ENCODE assay signal across 9 cellular contexts in the genomic region with DNA sequence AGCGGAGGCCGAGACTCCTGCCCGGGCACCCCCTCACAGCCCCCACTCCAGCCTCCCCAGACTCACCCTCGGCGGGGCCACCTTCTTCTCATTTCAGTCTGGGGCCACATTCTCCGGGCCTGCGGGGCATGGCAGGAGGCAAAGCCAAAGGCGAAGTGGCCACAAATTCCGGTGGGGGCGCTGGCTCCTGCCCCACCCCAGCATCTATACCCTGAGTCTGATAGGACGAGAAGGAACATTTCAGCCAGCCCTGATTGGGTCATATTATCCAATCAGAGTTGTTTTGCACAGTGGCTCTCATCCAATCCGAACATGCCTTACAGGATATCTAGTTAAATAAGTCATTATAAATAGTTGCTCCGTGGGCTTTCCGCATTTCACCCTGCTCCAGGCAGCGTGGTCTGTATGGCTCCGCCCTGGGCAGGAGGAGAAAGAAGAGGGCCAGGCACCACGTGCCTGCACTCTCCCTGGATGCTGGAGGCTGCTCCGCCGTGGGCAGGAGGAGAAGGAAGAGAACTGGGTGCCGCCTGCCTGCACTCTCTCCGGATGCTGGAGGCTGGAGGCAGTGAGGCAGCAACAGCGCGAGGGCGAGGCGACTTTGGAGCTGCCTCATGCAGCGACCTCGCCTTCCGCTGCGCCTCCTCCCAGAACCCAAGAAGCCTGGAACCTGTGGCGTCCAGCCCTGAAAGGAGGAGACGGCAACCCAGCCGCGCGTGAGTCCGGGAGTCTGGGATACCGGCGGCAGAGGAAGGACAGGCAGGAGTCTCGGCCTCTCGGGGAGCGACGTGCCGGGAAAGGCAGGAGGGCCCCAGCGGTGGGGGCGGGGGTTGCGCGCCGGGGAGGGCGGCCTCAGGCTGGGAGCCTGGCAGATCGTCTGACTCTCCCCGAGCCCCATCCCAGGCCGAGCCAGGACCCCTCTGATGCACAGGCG.
DNase-seq lines count a peak whose midpoint lies in the region; ATAC-seq and TF ChIP-seq lines count a peak whose summit lies in the region.
"Had no signal": no experiment of that assay in that cellular context is flagged by ENCODE, and none has a peak within 500 bp of the region (broad histone marks: within the 10 kb centered on the region; RNA-seq: fewer than 3 reads in every experiment).

No MANE protein-coding gene starts in this region.

- no peak overlapping the region for H3K27ac Mint-ChIP-seq in type B pancreatic cell
- H3K27ac Mint-ChIP-seq: T-helper 1 cell treated with Interleukin-12 subunit alpha and Interleukin-12 subunit beta and Interleukin-4 antibody, amounts not matched to agents 30 μg/mL and 1 μg/mL, for 36 hours had no signal

- BruUV-seq in OCI-LY7 (replicated peaks; lab: Mats Ljungman, UMichigan) = no TSS peak

- no peak overlapping the region for H3K27ac ChIP-seq in OCI-LY7 (ENCODE audit: low read depth, low read length, poor library complexity, severe bottlenecking)

- H3K4me1 Mint-ChIP-seq in type B pancreatic cell (ENCODE audit: unreplicated experiment) = no peaks in the 10 kb centered on the region

- no peaks in the 10 kb centered on the region for H3K4me1 ChIP-seq in OCI-LY7 (ENCODE audit: insufficient read depth, low read length, poor library complexity, severe bottlenecking)

- no peak overlapping the region for H2AFZ ChIP-seq in OCI-LY7 (ENCODE audit: low read length)

- no peaks in the 10 kb centered on the region for H3K9me3 ChIP-seq in OCI-LY7 (ENCODE audit: low read length)

- H3K27me3 Mint-ChIP-seq in type B pancreatic cell = no peaks in the 10 kb centered on the region

- no peak for ATAC-seq in HG02642 (IDR thresholded peaks at IDR 0.05; ENCODE audit: poor library complexity, unreplicated experiment)

- no peaks in the 10 kb centered on the region for H3K9me3 Mint-ChIP-seq in type B pancreatic cell

- CTCF ChIA-PET in OCI-LY7 (lab: Charles Lee; ENCODE audit: unreplicated experiment) = no interaction called here

- no peaks in the 10 kb centered on the region for H4K20me1 ChIP-seq in OCI-LY7 (ENCODE audit: insufficient read depth, low read length)

- no peak for TF ChIP-seq CTCF in fibroblast of pulmonary artery (IDR thresholded peaks at IDR 0.05; ENCODE audit: low read length, missing control alignments)
- TF ChIP-seq CTCF in retinal pigment epithelial cell (conservative IDR thresholded peaks at IDR 0.05; ENCODE audit: low read depth, low read length) = no peak
- no peak for TF ChIP-seq CTCF in type B pancreatic cell (conservative IDR thresholded peaks at IDR 0.05)
- TF ChIP-seq CTCF in OCI-LY7 (conservative IDR thresholded peaks at IDR 0.05; ENCODE audit: low read length) = no peak

- no peaks in the 10 kb centered on the region for H3K36me3 ChIP-seq in OCI-LY7 (ENCODE audit: insufficient read depth, low read length)

- H3K9me2 ChIP-seq in OCI-LY7 (ENCODE audit: insufficient read depth, low read length) = no peaks in the 10 kb centered on the region

- no peaks in the 10 kb centered on the region for H3K79me2 ChIP-seq in OCI-LY7 (ENCODE audit: insufficient read depth, low read depth, low read length)

- intact Hi-C loops in OCI-LY7 (cut with micrococcal nuclease; ENCODE audit: unreplicated experiment) = no loop called here

- H3K4me3 Mint-ChIP-seq in type B pancreatic cell = no peak overlapping the region
- H3K4me3 Mint-ChIP-seq: T-helper 1 cell treated with Interleukin-12 subunit alpha and Interleukin-12 subunit beta and Interleukin-4 antibody, amounts not matched to agents 30 μg/mL and 1 μg/mL, for 36 hours had no signal

- POLR2A ChIA-PET in OCI-LY7 (lab: Charles Lee) = no interaction called here

- H3K4me3 ChIP-seq in fibroblast of pulmonary artery (replicated peaks; ENCODE audit: low read depth, low read length) (peak overlapping the region; percentile 53), retinal pigment epithelial cell (ENCODE audit: low read length) (peak overlapping the region; percentile 53), OCI-LY7 (ENCODE audit: low read depth, low read length, poor library complexity, severe bottlenecking) (no peak overlapping the region)

- no peak overlapping the region for H3K4me2 ChIP-seq in OCI-LY7 (ENCODE audit: low read length)

- peak; percentile 80 for DNase-seq in EL
- DNase-seq in OCI-M1 (lab: John Stamatoyannopoulos, UW) = peak; percentile 83
- peak; percentile 49 for DNase-seq in fibroblast of pulmonary artery (ENCODE audit: low read depth)
- no peak for DNase-seq in retinal pigment epithelial cell (ENCODE audit: low read depth)
- no peak for DNase-seq in activated CD4-positive, alpha-beta T cell treated with anti-CD3 and anti-CD28 coated beads, Interleukin-2, amount 50 U/mL, for 4 hours
- DNase-seq in type B pancreatic cell (ENCODE audit: extremely low spot score, unreplicated experiment) = no peak
- DNase-seq in OCI-LY7 (ENCODE audit: low spot score) = no peak

- H3K36me3 Mint-ChIP-seq in type B pancreatic cell = no peaks in the 10 kb centered on the region

Comparison
In these comparisons a context has a peak if more than half of its experiments do, and no peak if none do; other contexts are left out.
1. DNase-seq: peak in EL (single experiment), OCI-M1 (single experiment) and fibroblast of pulmonary artery (single experiment); none in retinal pigment epithelial cell (single experiment), activated CD4-positive, alpha-beta T cell treated with anti-CD3 and anti-CD28 coated beads, Interleukin-2, amount 50 U/mL, for 4 hours (0 of 2), type B pancreatic cell (single experiment) and OCI-LY7 (single experiment).